In the genomic region with DNA sequence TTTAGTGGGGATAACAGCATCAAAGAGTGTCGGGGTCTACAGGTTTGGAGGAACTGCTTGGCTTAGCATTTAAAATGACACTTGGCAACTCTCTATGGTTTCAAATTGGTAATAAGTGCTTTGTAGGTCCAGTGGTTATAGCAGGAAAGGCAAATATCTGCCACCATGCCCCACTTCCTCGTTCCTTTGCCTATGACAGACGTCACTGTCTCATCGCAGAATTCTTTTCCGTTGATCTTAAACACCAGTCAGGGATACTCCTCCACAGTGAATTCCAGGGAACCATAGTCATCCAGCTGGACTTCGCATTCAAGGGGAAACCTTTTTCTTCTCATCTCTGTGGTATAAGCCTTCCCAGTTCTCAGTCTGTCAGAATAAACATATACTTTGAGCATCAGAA, we compare ENCODE assay signal across 15 cellular contexts.
DNase-seq lines count a peak whose midpoint lies in the region; ATAC-seq, FAIRE-seq and TF ChIP-seq lines count a peak whose summit lies in the region.
"Had no signal": no experiment of that assay in that cellular context is flagged by ENCODE, and none has a peak within 500 bp of the region (broad histone marks: within the 10 kb centered on the region; RNA-seq: fewer than 3 reads in every experiment).

No MANE protein-coding gene starts in this region.

- peak; percentile 31 for FAIRE-seq in HTR-8/SVneo (lab: Jason Lieb, UNC)

- DNase-seq in AG08395 (ENCODE audit: low spot score): peak; percentile 89
- peak; percentile 39 for DNase-seq in HTR-8/SVneo (ENCODE audit: insufficient read length, low spot score)
- DNase-seq in brain microvascular endothelial cell: peak; percentile 97
- peak; percentile 99 for DNase-seq in kidney glomerular epithelial cell (lab: John Stamatoyannopoulos, UW)
- no peak for DNase-seq in activated naive CD4-positive, alpha-beta T cell treated with anti-CD3 and anti-CD28 coated beads, Interleukin-2, amount 50 U/mL, for 16 hours
- DNase-seq in ovary: no peak
- DNase-seq: aorta, C1 segment of cervical spinal cord, esophagus squamous epithelium, NCI-H1417, retina, T-helper 9 cell, uterus had no signal

- in situ Hi-C loops in brain microvascular endothelial cell (cut with HindIII; ENCODE audit: low pct_ligation_motif_present, low sequenced_read_pairs): no loop called here

- no peaks in the 10 kb centered on the region for H3K4me1 ChIP-seq in ovary (ENCODE audit: insufficient read depth)
- H3K4me1 ChIP-seq: esophagus squamous epithelium, uterus had no signal

- no peaks in the 10 kb centered on the region for H3K9me3 ChIP-seq in ovary
- H3K9me3 ChIP-seq: esophagus squamous epithelium, uterus had no signal

- H3K27ac ChIP-seq in brain microvascular endothelial cell: peak overlapping the region; percentile 90
- H3K27ac ChIP-seq in ovary: no peak overlapping the region
- H3K27ac ChIP-seq: esophagus squamous epithelium, uterus had no signal

- no peak for TF ChIP-seq EP300 in ovary (IDR thresholded peaks at IDR 0.05)

- TF ChIP-seq CTCF in brain microvascular endothelial cell (IDR thresholded peaks at IDR 0.05; ENCODE audit: low read depth, low read length, missing control alignments): no peak
- no peak for TF ChIP-seq CTCF in ovary (IDR thresholded peaks at IDR 0.05)

- TF ChIP-seq POLR2A in ovary (IDR thresholded peaks at IDR 0.05): no peak

- 45 to 52% (median 48%) methylated on average over 6 of the region's 6 CpGs for WGBS in ovary, 3 donors

- H3K36me3 ChIP-seq in brain microvascular endothelial cell (replicated peaks): no peaks in the 10 kb centered on the region
- H3K36me3 ChIP-seq in ovary: no peaks in the 10 kb centered on the region
- H3K36me3 ChIP-seq: esophagus squamous epithelium, uterus had no signal

- intact Hi-C loops in ovary (cut with DNase I): no loop called here

- H3K27me3 ChIP-seq in brain microvascular endothelial cell (replicated peaks) (no peaks in the 10 kb centered on the region), ovary (no peaks in the 10 kb centered on the region)
- H3K27me3 ChIP-seq: esophagus squamous epithelium, uterus had no signal

- ATAC-seq in HG03045 (IDR thresholded peaks at IDR 0.05; ENCODE audit: unreplicated experiment) (no peak), HG02623 (IDR thresholded peaks at IDR 0.05; ENCODE audit: unreplicated experiment) (no peak)

- H3K4me3 ChIP-seq in brain microvascular endothelial cell (ENCODE audit: low read depth, low read length) (no peak overlapping the region), ovary (no peak overlapping the region)
- H3K4me3 ChIP-seq: esophagus squamous epithelium, uterus had no signal

Comparison
In these comparisons a context has a peak if more than half of its experiments do, and no peak if none do; other contexts are left out.
1. DNase-seq: peak in AG08395 (single experiment), HTR-8/SVneo (single experiment), brain microvascular endothelial cell (single experiment) and kidney glomerular epithelial cell (single experiment); none in activated naive CD4-positive, alpha-beta T cell treated with anti-CD3 and anti-CD28 coated beads, Interleukin-2, amount 50 U/mL, for 16 hours (single experiment) and ovary (0 of 5).